13 cellular contexts compared by ENCODE assay signal in genomic region chr2:169082995-169083394, GRCh38. TPM values are rescaled to one million over a fixed set of nuclear protein-coding genes. Genes with fewer than 3 reads are reported as not detected.
A peak's percentile ranks its signal among the peaks of the same experiment; 100 is the strongest.
DNase-seq lines count a peak whose midpoint lies in the region; ATAC-seq and TF ChIP-seq lines count a peak whose summit lies in the region.
"Had no signal": no experiment of that assay in that cellular context is flagged by ENCODE, and none has a peak within 500 bp of the region (broad histone marks: within the 10 kb centered on the region; RNA-seq: fewer than 3 reads in every experiment).

No MANE protein-coding gene starts in this region.

- H3K27ac Mint-ChIP-seq in endodermal cell (no peak overlapping the region), natural killer cell (no peak overlapping the region)
- H3K27ac Mint-ChIP-seq: activated CD4-positive, alpha-beta T cell treated with anti-CD3 and anti-CD28 coated beads, Interleukin-2, amount 10 ng/mL, durations not matched to agents 24 days and 14 days; effector memory CD8-positive, alpha-beta T cell had no signal

- no peaks in the 10 kb centered on the region for H3K27me3 ChIP-seq in endodermal cell (ENCODE audit: control insufficient read depth, insufficient read depth, low read length, poor library complexity, severe bottlenecking)

- no peaks in the 10 kb centered on the region for H3K36me3 Mint-ChIP-seq in endodermal cell (ENCODE audit: low read depth)
- H3K36me3 Mint-ChIP-seq in natural killer cell, result peaks cover 24% of the 10 kb centered on the region

- H3K36me3 ChIP-seq in endodermal cell (ENCODE audit: control insufficient read depth, insufficient read depth, low read length), result no peaks in the 10 kb centered on the region

- no peak overlapping the region for H3K4me3 Mint-ChIP-seq in endodermal cell
- H3K4me3 Mint-ChIP-seq in natural killer cell, result no peak overlapping the region
- H3K4me3 Mint-ChIP-seq: activated CD4-positive, alpha-beta T cell treated with anti-CD3 and anti-CD28 coated beads, Interleukin-2, amount 10 ng/mL, durations not matched to agents 24 days and 14 days; effector memory CD8-positive, alpha-beta T cell had no signal

- H3K9me3 Mint-ChIP-seq in endodermal cell, result no peaks in the 10 kb centered on the region
- peaks cover 0 to 3% of the 10 kb centered on the region in 2 donors for H3K9me3 Mint-ChIP-seq in natural killer cell

- peak; percentile 47 for ATAC-seq in GM18499 (IDR thresholded peaks at IDR 0.05; ENCODE audit: insufficient read depth, unreplicated experiment)
- peak; percentile 75 for ATAC-seq in GM21390 (IDR thresholded peaks at IDR 0.05; ENCODE audit: unreplicated experiment)
- peak; percentile 41 for ATAC-seq in HG03280 (IDR thresholded peaks at IDR 0.05; ENCODE audit: unreplicated experiment)
- ATAC-seq in natural killer cell, result no peak
- ATAC-seq in omental fat pad (ENCODE audit: low FRiP score), result no peak
- ATAC-seq: effector memory CD8-positive, alpha-beta T cell had no signal

- H3K27me3 Mint-ChIP-seq in endodermal cell (ENCODE audit: insufficient read depth) (peaks cover 3% of the 10 kb centered on the region), natural killer cell (ENCODE audit: low read depth in 2 of 2) (peaks cover 2 to 13% of the 10 kb centered on the region in 2 donors)

- H3K4me3 ChIP-seq in endodermal cell (ENCODE audit: low read length), result no peak overlapping the region

- intact Hi-C loops in natural killer cell (cut with micrococcal nuclease), result no loop called here

- no peaks in the 10 kb centered on the region for H3K4me1 Mint-ChIP-seq in endodermal cell
- no peaks in the 10 kb centered on the region for H3K4me1 Mint-ChIP-seq in natural killer cell

- DNase-seq in caudate nucleus (lab: John Stamatoyannopoulos, UW), result peak in 3 of 61 donors; percentile 5 to 9 (median 9)
- DNase-seq in endodermal cell, result no peak
- DNase-seq in NCI-H2029 treated with DMSO at 0.1 percent for 48 hours (lab: John Stamatoyannopoulos, UW), result no peak
- no peak for DNase-seq in natural killer cell
- DNase-seq in omental fat pad (ENCODE audit: low spot score), result no peak
- DNase-seq: activated CD4-positive, alpha-beta T cell treated with anti-CD3 and anti-CD28 coated beads, Interleukin-2, amount 10 ng/mL, durations not matched to agents 24 days and 14 days; effector memory CD8-positive, alpha-beta T cell; NCI-H1105 treated with DMSO at 0.1 percent for 48 hours; stimulated activated naive CD4-positive, alpha-beta T cell treated with Interleukin-2 at 50 U/mL for 16 hours had no signal

- no peaks in the 10 kb centered on the region for H3K9me3 ChIP-seq in endodermal cell (ENCODE audit: control insufficient read depth, low read length)

- no peaks in the 10 kb centered on the region for H3K4me1 ChIP-seq in endodermal cell (ENCODE audit: control insufficient read depth, insufficient read depth, low read length)

- TF ChIP-seq CTCF in endodermal cell (conservative IDR thresholded peaks at IDR 0.05), result no peak
- no peak for TF ChIP-seq CTCF in natural killer cell (IDR thresholded peaks at IDR 0.05)
- TF ChIP-seq CTCF in omental fat pad (IDR thresholded peaks at IDR 0.05), result no peak

- H3K27ac ChIP-seq in caudate nucleus (ENCODE audit: low read depth, low read length), result peak overlapping the region; percentile 44
- H3K27ac ChIP-seq in endodermal cell (ENCODE audit: low read depth, low read length), result no peak overlapping the region

- 91 to 100% methylated on average over 4 of the region's 4 CpGs for WGBS in endodermal cell (ENCODE audit: insufficient coverage in 1 of 2, insufficient read length in 1 of 2), 2 experiments

- H3K9ac ChIP-seq in endodermal cell (ENCODE audit: extremely low read depth, low read length, poor library complexity, severe bottlenecking), result no peak overlapping the region

RNA-seq across cellular contexts. Expression of gene DHRS9, which starts 13.6 kb away (rescaled TPM):
- not detected for total RNA-seq in endodermal cell
- polyA plus RNA-seq in endodermal cell (2013, experiment 1 of 2), result 0.14 TPM
- polyA plus RNA-seq in endodermal cell (2013, experiment 2 of 2), result 0.17 TPM
- total RNA-seq in natural killer cell, result 1 to 10 TPM in 1 of 3 donors, not detected in 2; 2.4 TPM
- total RNA-seq in omental fat pad, result 10 to 100 TPM in 1 of 4 donors, 1 to 10 TPM in 2, under 1 TPM in 1; 0.74 to 17.7 (median 4.8) TPM
- total RNA-seq: RPMI7951 had no signal

RNA-seq across cellular contexts. Expression of gene ABCB11, which starts 51.9 kb away (rescaled TPM):
- total RNA-seq in endodermal cell, result under 1 TPM; 0.04 TPM
- polyA plus RNA-seq in endodermal cell (2013, experiment 1 of 2), result 0.04 TPM
- 0.04 TPM for polyA plus RNA-seq in endodermal cell (2013, experiment 2 of 2)
- total RNA-seq in natural killer cell, result under 1 TPM; 0.07 to 0.48 (median 0.07) TPM
- 1 to 10 TPM in 1 of 4 donors, under 1 TPM in 3; 0.24 to 1.2 (median 0.66) TPM for total RNA-seq in omental fat pad
- total RNA-seq: activated CD4-positive, alpha-beta T cell treated with anti-CD3 and anti-CD28 coated beads, Interleukin-2, amount 10 ng/mL, durations not matched to agents 24 days and 14 days; RPMI7951 had no signal

Comparison
In these comparisons a context has a peak if more than half of its experiments do, and no peak if none do; other contexts are left out.
1. ATAC-seq: peak in GM18499 (single experiment), GM21390 (single experiment) and HG03280 (single experiment); none in natural killer cell (0 of 3) and omental fat pad (single experiment).